ENCODE assay signal across 12 cellular contexts in genomic region chr19:10339977-10340376, GRCh38. TPM values are rescaled to one million over a fixed set of nuclear protein-coding genes. Genes with fewer than 3 reads are reported as not detected.
A peak's percentile ranks its signal among the peaks of the same experiment; 100 is the strongest.
DNase-seq lines count a peak whose midpoint lies in the region; ATAC-seq and TF ChIP-seq lines count a peak whose summit lies in the region.
"Had no signal": no experiment of that assay in that cellular context is flagged by ENCODE, and none has a peak within 500 bp of the region (broad histone marks: within the 10 kb centered on the region; RNA-seq: fewer than 3 reads in every experiment).

No MANE protein-coding gene starts in this region.

- no peaks in the 10 kb centered on the region for H3K9me3 ChIP-seq in BLaER1 treated with 17β-estradiol and CSF1 and Interleukin-3, amounts not matched to agents 10 nM and 100 nM (replicated peaks in 1 of 11)
- H3K9me3 ChIP-seq in T-helper 17 cell (ENCODE audit: control insufficient read depth, low read length, poor library complexity, severe bottlenecking), result no peaks in the 10 kb centered on the region

- DNase-seq in GM06990 (ENCODE audit: extremely low read depth, insufficient read length) (no peak), T-helper 17 cell (no peak), immature natural killer cell (no peak), GDM1 (lab: John Stamatoyannopoulos, UW) (no peak), NCI-H1436 treated with DMSO at 0.1 percent for 48 hours (lab: John Stamatoyannopoulos, UW) (no peak)
- DNase-seq: NCI-H1694, NCI-H524 had no signal

- H3K36me3 Mint-ChIP-seq in T-helper 17 cell (ENCODE audit: low read depth) (no peaks in the 10 kb centered on the region), immature natural killer cell (no peaks in the 10 kb centered on the region)

- H3K9me3 Mint-ChIP-seq in immature natural killer cell, result no peaks in the 10 kb centered on the region

- no peaks in the 10 kb centered on the region for H3K27me3 Mint-ChIP-seq in T-helper 17 cell
- H3K27me3 Mint-ChIP-seq in immature natural killer cell (ENCODE audit: low read depth in 3 of 3), result peaks cover 0 to 6% (median 1%) of the 10 kb centered on the region in 3 donors

- peaks cover 27 to 66% (median 43%) of the 10 kb centered on the region in 10 experiments for H3K4me1 ChIP-seq in BLaER1 treated with 17β-estradiol and CSF1 and Interleukin-3, amounts not matched to agents 10 nM and 100 nM

- H3K4me1 Mint-ChIP-seq in T-helper 17 cell (peaks cover 19% of the 10 kb centered on the region), immature natural killer cell (peaks cover 22 to 27% of the 10 kb centered on the region in 2 donors)

- H3K27ac ChIP-seq in BLaER1 treated with 17β-estradiol and CSF1 and Interleukin-3, amounts not matched to agents 10 nM and 100 nM, result peak overlapping the region in 10 of 11 experiments; percentile 48 to 80 (median 74); a peak in 18 of 22 replicates
- H3K27ac ChIP-seq: hepatocyte had no signal

- TF ChIP-seq CTCF in GM06990 (IDR thresholded peaks at IDR 0.05; ENCODE audit: insufficient read depth, low read length, poor library complexity, severe bottlenecking), result no peak

- peak overlapping the region in 9 of 10 experiments; percentile 27 to 65 (median 46); a peak in 12 of 20 replicates for H3K4me3 ChIP-seq in BLaER1 treated with 17β-estradiol and CSF1 and Interleukin-3, amounts not matched to agents 10 nM and 100 nM
- peak overlapping the region; percentile 85 for H3K4me3 ChIP-seq in GM06990 (replicated peaks; ENCODE audit: low read depth, low read length)
- H3K4me3 ChIP-seq: hepatocyte had no signal

- H3K27ac Mint-ChIP-seq in T-helper 17 cell (peak overlapping the region; percentile 94), immature natural killer cell (peak overlapping the region; percentile 93 to 96 (median 95))

- H3K4me3 Mint-ChIP-seq in T-helper 17 cell (peak overlapping the region; percentile 97), immature natural killer cell (peak overlapping the region; percentile 94 to 99 (median 97))

- no peak for ATAC-seq in T-helper 17 cell
- no peak for ATAC-seq in GM21526 (IDR thresholded peaks at IDR 0.05; ENCODE audit: low FRiP score, unreplicated experiment)
- ATAC-seq in GM18517 (IDR thresholded peaks at IDR 0.05; ENCODE audit: unreplicated experiment), result no peak
- ATAC-seq: left colon had no signal

- H3K4me2 ChIP-seq in BLaER1 treated with 17β-estradiol and CSF1 and Interleukin-3, amounts not matched to agents 10 nM and 100 nM, result peak overlapping the region; percentile 84 to 96 (median 92)
- H3K4me2 ChIP-seq: hepatocyte had no signal

- H3K36me3 ChIP-seq in BLaER1 treated with 17β-estradiol and CSF1 and Interleukin-3, amounts not matched to agents 10 nM and 100 nM, result peaks cover 0 to 9% (median 0%) of the 10 kb centered on the region in 11 experiments; a peak in 2 of 22 replicates
- H3K36me3 ChIP-seq in GM06990 (ENCODE audit: control insufficient read depth, insufficient read depth, low read length), result peaks cover 6% of the 10 kb centered on the region

- peak overlapping the region in 10 of 11 experiments; percentile 8 to 71 (median 64); a peak in 17 of 22 replicates for H3K9ac ChIP-seq in BLaER1 treated with 17β-estradiol and CSF1 and Interleukin-3, amounts not matched to agents 10 nM and 100 nM

- H3K27me3 ChIP-seq in BLaER1 treated with 17β-estradiol and CSF1 and Interleukin-3, amounts not matched to agents 10 nM and 100 nM, result no peaks in the 10 kb centered on the region
- no peaks in the 10 kb centered on the region for H3K27me3 ChIP-seq in GM06990 (replicated peaks; ENCODE audit: control insufficient read depth, insufficient read depth, low read length)
- H3K27me3 ChIP-seq: hepatocyte had no signal

- H4K20me1 ChIP-seq in BLaER1 treated with 17β-estradiol and CSF1 and Interleukin-3, amounts not matched to agents 10 nM and 100 nM, result no peaks in the 10 kb centered on the region

RNA-seq across cellular contexts. Expression of gene ICAM3, which starts 0.6 kb away (rescaled TPM):
- total RNA-seq in T-helper 17 cell, result 100 to 1,000 TPM; 227 to 251 TPM
- polyA plus RNA-seq in immature natural killer cell, result 100 to 1,000 TPM; 263 to 292 (median 280) TPM

RNA-seq across cellular contexts. Expression of gene RAVER1, which starts 6.6 kb away (rescaled TPM):
- 10 to 100 TPM; 40.2 to 49.8 TPM for total RNA-seq in T-helper 17 cell
- 10 to 100 TPM in 1 of 3 donors, 1 to 10 TPM in 2; 8.7 to 31.5 (median 9.7) TPM for polyA plus RNA-seq in immature natural killer cell

RNA-seq across cellular contexts. Expression of gene FDX2, which starts 24.2 kb away (rescaled TPM):
- 1 to 10 TPM; 3.3 to 5.9 TPM for total RNA-seq in T-helper 17 cell
- 10 to 100 TPM; 12.5 to 17.8 (median 16.6) TPM for polyA plus RNA-seq in immature natural killer cell

RNA-seq across cellular contexts. Expression of gene ZGLP1, which starts 30.4 kb away (rescaled TPM):
- 1 to 10 TPM; 1.1 to 2.4 TPM for total RNA-seq in T-helper 17 cell
- polyA plus RNA-seq in immature natural killer cell, result 1 to 10 TPM in 1 of 3 donors, under 1 TPM in 1, not detected in 1; 0.48 to 1.9 TPM

RNA-seq across cellular contexts. Expression of gene TYK2, which starts 40.4 kb away (rescaled TPM):
- 100 to 1,000 TPM; 241 to 267 TPM for total RNA-seq in T-helper 17 cell
- 100 to 1,000 TPM in 1 of 3 donors, 10 to 100 TPM in 2; 33.6 to 105 (median 40.6) TPM for polyA plus RNA-seq in immature natural killer cell
